ENCODE assay signal across 1 cellular context in genomic region chr6:144951730-144952437, GRCh38.
TF ChIP-seq lines count a peak whose summit lies in the region.

No MANE protein-coding gene starts in this region.

TF ChIP-seq in WTC11, 78 proteins besides CTCF, POLR2A, EP300 and RAD21 (continued from another document):
- TF ChIP-seq, protein P1, sequence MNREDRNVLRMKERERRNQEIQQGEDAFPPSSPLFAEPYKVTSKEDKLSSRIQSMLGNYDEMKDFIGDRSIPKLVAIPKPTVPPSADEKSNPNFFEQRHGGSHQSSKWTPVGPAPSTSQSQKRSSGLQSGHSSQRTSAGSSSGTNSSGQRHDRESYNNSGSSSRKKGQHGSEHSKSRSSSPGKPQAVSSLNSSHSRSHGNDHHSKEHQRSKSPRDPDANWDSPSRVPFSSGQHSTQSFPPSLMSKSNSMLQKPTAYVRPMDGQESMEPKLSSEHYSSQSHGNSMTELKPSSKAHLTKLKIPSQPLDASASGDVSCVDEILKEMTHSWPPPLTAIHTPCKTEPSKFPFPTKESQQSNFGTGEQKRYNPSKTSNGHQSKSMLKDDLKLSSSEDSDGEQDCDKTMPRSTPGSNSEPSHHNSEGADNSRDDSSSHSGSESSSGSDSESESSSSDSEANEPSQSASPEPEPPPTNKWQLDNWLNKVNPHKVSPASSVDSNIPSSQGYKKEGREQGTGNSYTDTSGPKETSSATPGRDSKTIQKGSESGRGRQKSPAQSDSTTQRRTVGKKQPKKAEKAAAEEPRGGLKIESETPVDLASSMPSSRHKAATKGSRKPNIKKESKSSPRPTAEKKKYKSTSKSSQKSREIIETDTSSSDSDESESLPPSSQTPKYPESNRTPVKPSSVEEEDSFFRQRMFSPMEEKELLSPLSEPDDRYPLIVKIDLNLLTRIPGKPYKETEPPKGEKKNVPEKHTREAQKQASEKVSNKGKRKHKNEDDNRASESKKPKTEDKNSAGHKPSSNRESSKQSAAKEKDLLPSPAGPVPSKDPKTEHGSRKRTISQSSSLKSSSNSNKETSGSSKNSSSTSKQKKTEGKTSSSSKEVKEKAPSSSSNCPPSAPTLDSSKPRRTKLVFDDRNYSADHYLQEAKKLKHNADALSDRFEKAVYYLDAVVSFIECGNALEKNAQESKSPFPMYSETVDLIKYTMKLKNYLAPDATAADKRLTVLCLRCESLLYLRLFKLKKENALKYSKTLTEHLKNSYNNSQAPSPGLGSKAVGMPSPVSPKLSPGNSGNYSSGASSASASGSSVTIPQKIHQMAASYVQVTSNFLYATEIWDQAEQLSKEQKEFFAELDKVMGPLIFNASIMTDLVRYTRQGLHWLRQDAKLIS (CRISPR knock-in tag; IDR thresholded peaks at IDR 0.05; ENCODE audit: borderline replicate concordance) = no peak
TF ChIP-seq in WTC11: peak in this region for 0.
